Comparison of ENCODE assay signal across 30 cellular contexts in genomic region chr9:86765736-86766410, GRCh38.
A peak's percentile ranks its signal among the peaks of the same experiment; 100 is the strongest.
DNase-seq lines count a peak whose midpoint lies in the region; ATAC-seq, FAIRE-seq and TF ChIP-seq lines count a peak whose summit lies in the region.
"Had no signal": no experiment of that assay in that cellular context is flagged by ENCODE, and none has a peak within 500 bp of the region (broad histone marks: within the 10 kb centered on the region; RNA-seq: fewer than 3 reads in every experiment).

No MANE protein-coding gene starts in this region.

- H3K36me3 Mint-ChIP-seq in MCF 10A (ENCODE audit: insufficient read depth, unreplicated experiment) = no peaks in the 10 kb centered on the region
- H3K36me3 Mint-ChIP-seq in CD4-positive, alpha-beta T cell (ENCODE audit: low read depth) = no peaks in the 10 kb centered on the region
- H3K36me3 Mint-ChIP-seq: activated naive CD4-positive, alpha-beta T cell treated with anti-CD3 and anti-CD28 coated beads, Interleukin-2, amount 10 ng/mL, durations not matched to agents 7 days and 5 days; CD8-positive, alpha-beta T cell; natural killer cell; stimulated activated effector memory CD8-positive, alpha-beta T cell treated with anti-CD3 and anti-CD28 coated beads, Interleukin-12 subunit alpha, Interleukin-12 subunit beta, amount 100 ng/mL, for 72 hours had no signal

- no peak for ATAC-seq in CD4-positive, alpha-beta T cell (ENCODE audit: poor library complexity)
- ATAC-seq: activated CD8-positive, alpha-beta T cell treated with anti-CD3 and anti-CD28 coated beads, Interleukin-2, amount 10 ng/mL, durations not matched to agents 7 days and 5 days; CD8-positive, alpha-beta T cell; mucosa of descending colon had no signal

- TF ChIP-seq POLR2A in breast epithelium (IDR thresholded peaks at IDR 0.05) (no peak), GM12892 (IDR thresholded peaks at IDR 0.05; ENCODE audit: low read depth, low read length) (no peak)

- no peak for DNase-seq in breast epithelium (ENCODE audit: low spot score in 2 of 2)
- no peak for DNase-seq in MCF 10A (ENCODE audit: unreplicated experiment)
- DNase-seq in SJCRH30 = no peak
- peak; percentile 4 for DNase-seq in kidney tubule cell (ENCODE audit: low spot score)
- DNase-seq in NCI-H187 treated with DMSO at 0.1 percent for 48 hours (lab: John Stamatoyannopoulos, UW) = no peak
- DNase-seq in GM13977 (ENCODE audit: low spot score) = no peak
- DNase-seq in GM12892 (ENCODE audit: insufficient read length) = no peak
- DNase-seq in CD4-positive, alpha-beta T cell = no peak
- DNase-seq: activated CD4-positive, alpha-beta T cell treated with anti-CD3 and anti-CD28 coated beads for 4 hours; activated CD8-positive, alpha-beta T cell treated with anti-CD3 and anti-CD28 coated beads, Interleukin-2, amount 10 ng/mL, durations not matched to agents 7 days and 5 days; activated naive CD4-positive, alpha-beta T cell treated with anti-CD3 and anti-CD28 coated beads, Interleukin-2, amount 10 ng/mL, durations not matched to agents 7 days and 5 days; adrenal gland; CD8-positive, alpha-beta T cell; cerebellar nuclear complex; esophagus squamous epithelium; foreskin melanocyte; HCEC 1CT; heart left ventricle; kidney glomerular epithelial cell; lower lobe of right lung; mucosa of descending colon; natural killer cell; NCI-H1105 treated with DMSO at 0.1 percent for 48 hours; NCI-H1930; NCI-H510A treated with DMSO at 0.1 percent for 48 hours; sigmoid colon had no signal

- CTCF ChIA-PET in MCF 10A (lab: Yijun Ruan, JAX) = no interaction called here
- CTCF ChIA-PET in CD4-positive, alpha-beta T cell (lab: Charles Lee) = no interaction called here

- no peaks in the 10 kb centered on the region for H3K9me3 Mint-ChIP-seq in MCF 10A (ENCODE audit: unreplicated experiment)
- H3K9me3 Mint-ChIP-seq in CD4-positive, alpha-beta T cell = no peaks in the 10 kb centered on the region
- H3K9me3 Mint-ChIP-seq: activated naive CD4-positive, alpha-beta T cell treated with anti-CD3 and anti-CD28 coated beads, Interleukin-2, amount 10 ng/mL, durations not matched to agents 7 days and 5 days; CD8-positive, alpha-beta T cell; natural killer cell; stimulated activated effector memory CD8-positive, alpha-beta T cell treated with anti-CD3 and anti-CD28 coated beads, Interleukin-12 subunit alpha, Interleukin-12 subunit beta, amount 100 ng/mL, for 72 hours had no signal

- H3K9me3 ChIP-seq in breast epithelium (no peaks in the 10 kb centered on the region), SJCRH30 (replicated peaks) (peaks cover 5% of the 10 kb centered on the region; the same call in 1 of the 2 replicates)
- no peaks in the 10 kb centered on the region for H3K9me3 ChIP-seq in CD4-positive, alpha-beta T cell (ENCODE audit: control insufficient read depth, low read length)
- H3K9me3 ChIP-seq: esophagus squamous epithelium, heart left ventricle, lower lobe of right lung, mucosa of descending colon, sigmoid colon had no signal

- intact Hi-C loops in breast epithelium (cut with DNase I; ENCODE audit: low total_unique reads) = no loop called here
- intact Hi-C loops in MCF 10A (cut with micrococcal nuclease) = no loop called here
- intact Hi-C loops in CD4-positive, alpha-beta T cell (cut with DNase I, micrococcal nuclease) = no loop called here

- no peaks in the 10 kb centered on the region for H3K27me3 Mint-ChIP-seq in MCF 10A (ENCODE audit: insufficient read depth, unreplicated experiment)
- peaks cover 5% of the 10 kb centered on the region for H3K27me3 Mint-ChIP-seq in CD4-positive, alpha-beta T cell
- H3K27me3 Mint-ChIP-seq: activated naive CD4-positive, alpha-beta T cell treated with anti-CD3 and anti-CD28 coated beads, Interleukin-2, amount 10 ng/mL, durations not matched to agents 7 days and 5 days had no signal

- peaks cover 0 to 6% of the 10 kb centered on the region in 2 donors for H3K4me1 ChIP-seq in breast epithelium
- peaks cover 21% of the 10 kb centered on the region for H3K4me1 ChIP-seq in SJCRH30
- H3K4me1 ChIP-seq: adrenal gland, lower lobe of right lung had no signal

- H3K4me1 Mint-ChIP-seq in MCF 10A (ENCODE audit: insufficient read depth, unreplicated experiment) = peaks cover 6% of the 10 kb centered on the region
- H3K4me1 Mint-ChIP-seq in CD4-positive, alpha-beta T cell (ENCODE audit: low read depth) = no peaks in the 10 kb centered on the region
- H3K4me1 Mint-ChIP-seq: activated naive CD4-positive, alpha-beta T cell treated with anti-CD3 and anti-CD28 coated beads, Interleukin-2, amount 10 ng/mL, durations not matched to agents 7 days and 5 days; natural killer cell; stimulated activated effector memory CD8-positive, alpha-beta T cell treated with anti-CD3 and anti-CD28 coated beads, Interleukin-12 subunit alpha, Interleukin-12 subunit beta, amount 100 ng/mL, for 72 hours had no signal

- TF ChIP-seq CTCF in breast epithelium (IDR thresholded peaks at IDR 0.05) (no peak), MCF 10A (IDR thresholded peaks at IDR 0.05; ENCODE audit: unreplicated experiment) (no peak), GM13977 (IDR thresholded peaks at IDR 0.05; ENCODE audit: extremely low read depth, insufficient read depth, missing control alignments) (no peak)
- TF ChIP-seq CTCF in CD4-positive, alpha-beta T cell (IDR thresholded peaks at IDR 0.05) = no peak

- H3K27me3 ChIP-seq in breast epithelium (no peaks in the 10 kb centered on the region), SJCRH30 (no peaks in the 10 kb centered on the region)
- no peaks in the 10 kb centered on the region for H3K27me3 ChIP-seq in CD4-positive, alpha-beta T cell (ENCODE audit: control insufficient read depth, insufficient read depth, low read length)
- H3K27me3 ChIP-seq: adrenal gland, esophagus squamous epithelium, heart left ventricle, sigmoid colon had no signal

- H3K36me3 ChIP-seq in breast epithelium (no peaks in the 10 kb centered on the region), SJCRH30 (no peaks in the 10 kb centered on the region)
- H3K36me3 ChIP-seq: adrenal gland, esophagus squamous epithelium, heart left ventricle, lower lobe of right lung, sigmoid colon had no signal

- no peak overlapping the region for H3K4me3 ChIP-seq in breast epithelium
- H3K4me3 ChIP-seq in SJCRH30 = no peak overlapping the region
- H3K4me3 ChIP-seq: adrenal gland, esophagus squamous epithelium, heart left ventricle, lower lobe of right lung, mucosa of descending colon, sigmoid colon had no signal

- no peak overlapping the region for H3K4me3 Mint-ChIP-seq in MCF 10A (ENCODE audit: unreplicated experiment)
- H3K4me3 Mint-ChIP-seq in CD4-positive, alpha-beta T cell = no peak overlapping the region
- H3K4me3 Mint-ChIP-seq: activated CD8-positive, alpha-beta T cell treated with anti-CD3 and anti-CD28 coated beads, Interleukin-2, amount 10 ng/mL, durations not matched to agents 7 days and 5 days; activated naive CD4-positive, alpha-beta T cell treated with anti-CD3 and anti-CD28 coated beads, Interleukin-2, amount 10 ng/mL, durations not matched to agents 7 days and 5 days; CD8-positive, alpha-beta T cell; natural killer cell; stimulated activated effector memory CD8-positive, alpha-beta T cell treated with anti-CD3 and anti-CD28 coated beads, Interleukin-12 subunit alpha, Interleukin-12 subunit beta, amount 100 ng/mL, for 72 hours had no signal

- no peak for FAIRE-seq in GM12892 (lab: Jason Lieb, UNC)
- FAIRE-seq: endometrium, GM18507 had no signal

- POLR2A ChIA-PET in MCF 10A (lab: Yijun Ruan, JAX) = interaction anchor here (0.7 kb wide), 2 partner anchors 8 to 67 kb away, joined by 3 read pairs; no protein-coding TSS in a partner anchor
- POLR2A ChIA-PET in CD4-positive, alpha-beta T cell (lab: Charles Lee) = no interaction called here

- no peak overlapping the region for H3K27ac Mint-ChIP-seq in MCF 10A (ENCODE audit: low read depth, unreplicated experiment)
- H3K27ac Mint-ChIP-seq in CD4-positive, alpha-beta T cell = no peak overlapping the region
- H3K27ac Mint-ChIP-seq: activated CD8-positive, alpha-beta T cell treated with anti-CD3 and anti-CD28 coated beads, Interleukin-2, amount 10 ng/mL, durations not matched to agents 7 days and 5 days; activated naive CD4-positive, alpha-beta T cell treated with anti-CD3 and anti-CD28 coated beads, Interleukin-2, amount 10 ng/mL, durations not matched to agents 7 days and 5 days; CD8-positive, alpha-beta T cell; natural killer cell; stimulated activated effector memory CD8-positive, alpha-beta T cell treated with anti-CD3 and anti-CD28 coated beads, Interleukin-12 subunit alpha, Interleukin-12 subunit beta, amount 100 ng/mL, for 72 hours had no signal

- in situ Hi-C loops in GM13977 (cut with MboI; ENCODE audit: low pct_unique_long_range_greater_than_20kb, low sequenced_read_pairs, unreplicated experiment) = no loop called here

- H3K27ac ChIP-seq in breast epithelium (peak overlapping the region; percentile 80 to 83), SJCRH30 (peak overlapping the region; percentile 74; the same call in 1 of the 2 replicates)
- H3K27ac ChIP-seq in CD4-positive, alpha-beta T cell (ENCODE audit: low read depth, low read length) = no peak overlapping the region
- H3K27ac ChIP-seq: adrenal gland, esophagus squamous epithelium, heart left ventricle, lower lobe of right lung, sigmoid colon, VCaP had no signal

- BruUV-seq in MCF 10A (replicated peaks; lab: Mats Ljungman, UMichigan) = no TSS peak
